In the genomic region with DNA sequence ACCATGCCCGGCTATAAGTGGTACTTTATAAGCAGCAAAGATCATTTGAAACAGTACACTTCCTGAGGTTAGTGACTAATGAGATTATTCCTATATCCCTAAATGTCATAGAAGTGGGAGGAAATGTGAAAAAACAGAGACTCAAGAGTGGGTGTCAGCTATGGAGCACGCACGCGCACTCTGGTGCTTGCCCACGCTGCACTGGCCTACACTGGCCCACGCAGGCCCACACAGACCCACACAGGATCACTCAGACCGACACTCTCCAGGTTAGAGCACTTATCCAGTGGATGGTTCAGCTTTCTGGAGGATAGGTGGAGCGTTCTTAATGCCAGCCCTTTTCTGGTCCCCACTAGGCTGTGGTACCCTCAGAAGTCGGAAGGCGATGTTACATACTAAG, we compare ENCODE assay signal across 3 cellular contexts.
"Had no signal": no experiment of that assay in that cellular context is flagged by ENCODE, and none has a peak within 500 bp of the region (broad histone marks: within the 10 kb centered on the region; RNA-seq: fewer than 3 reads in every experiment).

No MANE protein-coding gene starts in this region.

- H3K4me3 ChIP-seq: GM12878 had no signal

- DNase-seq: GDM1, GF-D8 had no signal

- ATAC-seq: GM12878 had no signal
